Comparison of ENCODE assay signal across 1 cellular context in genomic region chr4:26319467-26320158, GRCh38.
A peak's percentile ranks its signal among the peaks of the same experiment; 100 is the strongest.
TF ChIP-seq lines count a peak whose summit lies in the region.

No MANE protein-coding gene starts in this region.

TF ChIP-seq in GM23338, 12 proteins besides CTCF, POLR2A, EP300 and RAD21:
- TF ChIP-seq, protein P1, sequence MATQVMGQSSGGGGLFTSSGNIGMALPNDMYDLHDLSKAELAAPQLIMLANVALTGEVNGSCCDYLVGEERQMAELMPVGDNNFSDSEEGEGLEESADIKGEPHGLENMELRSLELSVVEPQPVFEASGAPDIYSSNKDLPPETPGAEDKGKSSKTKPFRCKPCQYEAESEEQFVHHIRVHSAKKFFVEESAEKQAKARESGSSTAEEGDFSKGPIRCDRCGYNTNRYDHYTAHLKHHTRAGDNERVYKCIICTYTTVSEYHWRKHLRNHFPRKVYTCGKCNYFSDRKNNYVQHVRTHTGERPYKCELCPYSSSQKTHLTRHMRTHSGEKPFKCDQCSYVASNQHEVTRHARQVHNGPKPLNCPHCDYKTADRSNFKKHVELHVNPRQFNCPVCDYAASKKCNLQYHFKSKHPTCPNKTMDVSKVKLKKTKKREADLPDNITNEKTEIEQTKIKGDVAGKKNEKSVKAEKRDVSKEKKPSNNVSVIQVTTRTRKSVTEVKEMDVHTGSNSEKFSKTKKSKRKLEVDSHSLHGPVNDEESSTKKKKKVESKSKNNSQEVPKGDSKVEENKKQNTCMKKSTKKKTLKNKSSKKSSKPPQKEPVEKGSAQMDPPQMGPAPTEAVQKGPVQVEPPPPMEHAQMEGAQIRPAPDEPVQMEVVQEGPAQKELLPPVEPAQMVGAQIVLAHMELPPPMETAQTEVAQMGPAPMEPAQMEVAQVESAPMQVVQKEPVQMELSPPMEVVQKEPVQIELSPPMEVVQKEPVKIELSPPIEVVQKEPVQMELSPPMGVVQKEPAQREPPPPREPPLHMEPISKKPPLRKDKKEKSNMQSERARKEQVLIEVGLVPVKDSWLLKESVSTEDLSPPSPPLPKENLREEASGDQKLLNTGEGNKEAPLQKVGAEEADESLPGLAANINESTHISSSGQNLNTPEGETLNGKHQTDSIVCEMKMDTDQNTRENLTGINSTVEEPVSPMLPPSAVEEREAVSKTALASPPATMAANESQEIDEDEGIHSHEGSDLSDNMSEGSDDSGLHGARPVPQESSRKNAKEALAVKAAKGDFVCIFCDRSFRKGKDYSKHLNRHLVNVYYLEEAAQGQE (IDR thresholded peaks at IDR 0.05; ENCODE audit: unreplicated experiment) = peak; percentile 3
- no peak for TF ChIP-seq CREB1 (CRISPR knock-in tag; IDR thresholded peaks at IDR 0.05; ENCODE audit: low read depth)
- TF ChIP-seq NANOG (IDR thresholded peaks at IDR 0.05; ENCODE audit: borderline replicate concordance) = 0 out of 2 replicates have a peak, but pooled peaks have one; percentile 1
